Comparison of ENCODE assay signal across 8 cellular contexts in genomic region chr12:1628671-1629337, GRCh38. TPM values are rescaled to one million over a fixed set of nuclear protein-coding genes. Genes with fewer than 3 reads are reported as not detected.
DNase-seq lines count a peak whose midpoint lies in the region; ATAC-seq, FAIRE-seq and TF ChIP-seq lines count a peak whose summit lies in the region.

Gene WNT5B, plus strand, starts transcription at chr12:1629231. Its CDS starts 2,124 bp downstream, at chr12:1631355.

- CTCF ChIA-PET in GM12878 (lab: Yijun Ruan, JAX), result interaction anchor here (0.8 to 2.8 kb wide), 11 partner anchors 9 to 511 kb away, joined by 3 to 27 read pairs (median 5); no protein-coding TSS in a partner anchor

- H3K9me3 Mint-ChIP-seq in activated T-cell treated with anti-CD3 and anti-CD28 coated beads, Interleukin-2, amount 50 U/mL, for 72 hours, result no peaks in the 10 kb centered on the region

- H3K79me2 ChIP-seq in GM12878 (ENCODE audit: control insufficient read depth, insufficient read depth, low read length), result no peaks in the 10 kb centered on the region
- H3K79me2 ChIP-seq in mesendoderm (ENCODE audit: control insufficient read depth, insufficient read depth, low read length), result no peaks in the 10 kb centered on the region

- no peak for FAIRE-seq in GM12878 (lab: Jason Lieb, UNC)

- no peak within 1 kb of the TSS for H3K27ac Mint-ChIP-seq in activated T-cell treated with anti-CD3 and anti-CD28 coated beads, Interleukin-2, amount 50 U/mL, for 72 hours

- peak within 1 kb of the TSS; percentile 59 for H3K4me3 ChIP-seq in GM12878
- H3K4me3 ChIP-seq in mesendoderm (ENCODE audit: low read length), result no peak within 1 kb of the TSS
- H3K4me3 ChIP-seq in tibial artery, result peak within 1 kb of the TSS; percentile 49 to 56

- H4K20me1 ChIP-seq in GM12878 (ENCODE audit: control insufficient read depth, insufficient read depth), result no peaks in the 10 kb centered on the region; the same call in 1 of the 2 replicates

- H3K27me3 ChIP-seq in GM12878 (replicated peaks in 1 of 2; ENCODE audit: control insufficient read depth in 2 of 2, insufficient read depth in 2 of 2, low read length in 1 of 2), result peaks cover 2 to 4% of the 10 kb centered on the region in 2 experiments; a peak in 2 of 4 replicates
- H3K27me3 ChIP-seq in mesendoderm (ENCODE audit: insufficient read depth, low read length, poor library complexity), result no peaks in the 10 kb centered on the region
- H3K27me3 ChIP-seq in tibial artery, result peaks cover 0 to 2% of the 10 kb centered on the region in 2 donors

- no peak within 1 kb of the TSS for H2AK5ac ChIP-seq in mesendoderm (ENCODE audit: low read length)

- H4K8ac ChIP-seq in mesendoderm (ENCODE audit: low read depth, low read length), result no peak within 1 kb of the TSS

- no peak for TF ChIP-seq RAD21 in GM12878 (IDR thresholded peaks at IDR 0.05; ENCODE audit: insufficient read depth, low read depth, low read length)

- RAD21 ChIA-PET in GM12878 (lab: Charles Lee; ENCODE audit: unreplicated experiment), result interaction anchor here (0.6 to 2.7 kb wide), 6 partner anchors 8 to 511 kb away, joined by 3 to 18 read pairs (median 6); no protein-coding TSS in a partner anchor

- H2BK120ac ChIP-seq in mesendoderm (ENCODE audit: low read depth, low read length), result no peak within 1 kb of the TSS

- 78% methylated on average over 17 of the region's 17 CpGs for WGBS in GM12878 (ENCODE audit: insufficient coverage, insufficient replicate concordance, low lambda C conversion rate, missing lambda C conversion rate)
- no CpG with 5 or more reads among the region's 17 CpGs for WGBS in mesendoderm (ENCODE audit: extremely low coverage, insufficient coverage, low lambda C conversion rate)

- peak within 1 kb of the TSS; percentile 72 for H3K4me2 ChIP-seq in GM12878 (ENCODE audit: control insufficient read depth, insufficient read depth)
- H3K4me2 ChIP-seq in mesendoderm (ENCODE audit: low read length), result peak within 1 kb of the TSS; percentile 70

- H3K36me3 ChIP-seq in GM12878 (ENCODE audit: control insufficient read depth in 2 of 2, insufficient read depth in 2 of 2, low read length in 1 of 2) (no peaks in the 10 kb centered on the region), mesendoderm (ENCODE audit: control insufficient read depth, insufficient read depth, low read length) (no peaks in the 10 kb centered on the region), tibial artery (no peaks in the 10 kb centered on the region)

- no peak within 1 kb of the TSS for H2BK15ac ChIP-seq in mesendoderm (replicated peaks; ENCODE audit: low read depth)

- H2AFZ ChIP-seq in GM12878 (ENCODE audit: control insufficient read depth, low read depth, low read length), result no peak within 1 kb of the TSS; the same call in 1 of the 2 replicates

- no peak within 1 kb of the TSS for H3K4ac ChIP-seq in mesendoderm (ENCODE audit: low read depth, low read length)

- TF ChIP-seq POLR2A in GM12878 (IDR thresholded peaks at IDR 0.05; ENCODE audit: low read depth, low read length), result no peak

- in situ Hi-C loops in GM12878 (cut with MboI), result no loop called here

- POLR2A ChIA-PET in GM12878 (lab: Charles Lee), result interaction anchor here (0.6 kb wide), 1 partner anchor 312 kb away, joined by 3 read pairs; no protein-coding TSS in a partner anchor

- H3K27ac ChIP-seq in GM12878 (ENCODE audit: control insufficient read depth, insufficient read depth) (no peak within 1 kb of the TSS), mesendoderm (ENCODE audit: low read depth, low read length) (peak within 1 kb of the TSS; percentile 13), tibial artery (peak within 1 kb of the TSS in 1 of 2 donors; percentile 21)

- no peaks in the 10 kb centered on the region for H3K79me1 ChIP-seq in mesendoderm (ENCODE audit: low read length)

- H3K36me3 Mint-ChIP-seq in activated T-cell treated with anti-CD3 and anti-CD28 coated beads, Interleukin-2, amount 50 U/mL, for 72 hours (ENCODE audit: insufficient read depth in 2 of 2), result no peaks in the 10 kb centered on the region

- no TSS peak for BruUV-seq in GM12878 (replicated peaks; lab: Mats Ljungman, UMichigan)

- no peak for TF ChIP-seq CTCF in GM12878 (IDR thresholded peaks at IDR 0.05 in 2 of 3, conservative IDR thresholded peaks at IDR 0.05 in 1 of 3; ENCODE audit: control insufficient read depth in 2 of 3, extremely low read depth in 1 of 3, insufficient read depth in 1 of 3, low read depth in 3 of 3, low read length in 3 of 3)
- TF ChIP-seq CTCF in tibial artery (IDR thresholded peaks at IDR 0.05), result no peak

- intact Hi-C loops in GM12878 (cut with micrococcal nuclease; ENCODE audit: unreplicated experiment), result no loop called here
- intact Hi-C loops in tibial artery (cut with DNase I; ENCODE audit: low total_unique reads), result no loop called here

- H3K27me3 Mint-ChIP-seq in activated T-cell treated with anti-CD3 and anti-CD28 coated beads, Interleukin-2, amount 50 U/mL, for 72 hours (ENCODE audit: low read depth), result peaks cover 54% of the 10 kb centered on the region

- TF ChIP-seq EP300 in GM12878 (IDR thresholded peaks at IDR 0.05; ENCODE audit: borderline replicate concordance in 1 of 2, control insufficient read depth in 1 of 2, low read depth in 2 of 2, low read length in 2 of 2), result no peak

- peak within 1 kb of the TSS; percentile 56 to 62 for H3K4me3 Mint-ChIP-seq in activated T-cell treated with anti-CD3 and anti-CD28 coated beads, Interleukin-2, amount 50 U/mL, for 72 hours

- H4K5ac ChIP-seq in mesendoderm (ENCODE audit: low read length), result no peak within 1 kb of the TSS

- no peak within 1 kb of the TSS for H2BK5ac ChIP-seq in mesendoderm (ENCODE audit: low read length)

- H3K4me1 Mint-ChIP-seq in activated T-cell treated with anti-CD3 and anti-CD28 coated beads, Interleukin-2, amount 50 U/mL, for 72 hours (ENCODE audit: low read depth), result peaks cover 19% of the 10 kb centered on the region

- H3K9ac ChIP-seq in GM12878 (ENCODE audit: control insufficient read depth, insufficient read depth, low read length), result no peak within 1 kb of the TSS
- peak within 1 kb of the TSS; percentile 49 for H3K9ac ChIP-seq in mesendoderm (ENCODE audit: low read length)

- peak within 1 kb of the TSS; percentile 75 for H3K56ac ChIP-seq in mesendoderm (ENCODE audit: low read length)

- no peaks in the 10 kb centered on the region for H3K9me3 ChIP-seq in GM12878 (replicated peaks; ENCODE audit: control insufficient read depth, insufficient read depth, low read length)
- H3K9me3 ChIP-seq in tibial artery, result no peaks in the 10 kb centered on the region

- H3K23ac ChIP-seq in mesendoderm (ENCODE audit: low read length), result no peak within 1 kb of the TSS

- H3K4me1 ChIP-seq in GM12878 (ENCODE audit: control insufficient read depth, insufficient read depth, low read length) (peaks cover 6% of the 10 kb centered on the region; the same call in 1 of the 2 replicates), mesendoderm (ENCODE audit: control insufficient read depth, low read depth, low read length) (peaks cover 7% of the 10 kb centered on the region), tibial artery (peaks cover 0 to 32% (median 23%) of the 10 kb centered on the region in 4 donors)

- H3K18ac ChIP-seq in mesendoderm (ENCODE audit: low read length), result peak within 1 kb of the TSS; percentile 20

- DNase-seq in activated T-cell treated with anti-CD3 and anti-CD28 coated beads, Interleukin-2, amount 50 U/mL, for 72 hours, result no peak
- DNase-seq in activated T-cell treated with anti-CD3 and anti-CD28 coated beads, Interleukin-2, amount 50 U/mL, for 1 hour, result no peak
- DNase-seq in GM12878 (ENCODE audit: low read depth, low spot score), result no peak
- DNase-seq in mesendoderm, result peak; percentile 69
- no peak for DNase-seq in tibial artery
- no peak for DNase-seq in NCI-H774 (lab: John Stamatoyannopoulos, UW)
- no peak for DNase-seq in globus pallidus (ENCODE audit: low spot score)
- no peak for DNase-seq in stimulated activated CD4-positive, alpha-beta T cell treated with anti-CD3 and anti-CD28 coated beads, Interleukin-15, amount 100 ng/mL, for 24 hours

- ATAC-seq in activated T-cell treated with anti-CD3 and anti-CD28 coated beads, Interleukin-2, amount 50 U/mL, for 72 hours (replicated peaks in 1 of 2), result no peak
- ATAC-seq in GM12878, result no peak

- SMC1A ChIA-PET in GM12878 (lab: Charles Lee; ENCODE audit: uncharacterized antibody, unreplicated experiment), result no interaction called here

RNA-seq across cellular contexts. Expression of gene WNT5B, which starts in this region (rescaled TPM):
- under 1 TPM; 0.22 to 0.51 TPM for total RNA-seq in activated T-cell treated with anti-CD3 and anti-CD28 coated beads, Interleukin-2, amount 50 U/mL, for 72 hours
- total RNA-seq in GM12878 (2013; cell fraction: nucleolus; rRNA removed), result 2.7 and 3.6 TPM in 2 replicates
- total RNA-seq in GM12878 (2014; rRNA removed), result 13.6 and 15.8 TPM in 2 replicates
- total RNA-seq in GM12878 (2014; rRNA removed; fragmentation: Illumina TruSeq; extraction: Trizol), result 6.4 and 7.5 TPM in 2 replicates
- 15.4 and 18.3 TPM in 2 replicates for total RNA-seq in GM12878 (2021)
- 1.7 TPM for polyA plus RNA-seq in GM12878 (2011; ENCODE audit: low read depth)
- 2.4 and 4.8 TPM in 2 replicates for polyA plus RNA-seq in GM12878 (2011; rRNA removed)
- polyA plus RNA-seq in GM12878 (2011; cell fraction: cytosol; rRNA removed), result 5.6 and 7.3 TPM in 2 replicates
- 8.0 and 9.6 TPM in 2 replicates for polyA plus RNA-seq in GM12878 (2011; cell fraction: nucleus; rRNA removed)
- polyA plus RNA-seq in GM12878 (2012), result 2.7 and 5.2 TPM in 2 replicates
- polyA plus RNA-seq in GM12878 (2014; fragmentation: Illumina TruSeq; extraction: Trizol), result 5.1 and 6.0 TPM in 2 replicates
- polyA plus RNA-seq in GM12878 (2014; fragmentation: Nextera tagmentation; extraction: Ambion mirVana), result 1 to 10 TPM in 1 of 2 experiments, under 1 TPM in 1; 0.45 to 1.6 TPM
- 9.7 and 11.4 TPM in 2 replicates for polyA plus RNA-seq in GM12878 (2014; rRNA removed)
- polyA plus RNA-seq in GM12878 (2016; fragmentation: Nextera tagmentation; extraction: Ambion mirVana), result 1 to 10 TPM; 1.5 to 2.8 TPM
- polyA minus RNA-seq in GM12878 (2011; rRNA and poly(A)+ RNA removed), result 3.7 and 12.1 TPM in 2 replicates
- 2.9 and 3.7 TPM in 2 replicates for polyA minus RNA-seq in GM12878 (2011; cell fraction: cytosol; rRNA and poly(A)+ RNA removed)
- 2.3 and 6.7 TPM in 2 replicates for polyA minus RNA-seq in GM12878 (2011; cell fraction: nucleus; rRNA and poly(A)+ RNA removed)
- polyA plus RNA-seq in mesendoderm (2013, experiment 1 of 2), result 4.7 TPM
- polyA plus RNA-seq in mesendoderm (2013, experiment 2 of 2), result 4.9 TPM
